Comparison of ENCODE assay signal across 20 cellular contexts in the genomic region with DNA sequence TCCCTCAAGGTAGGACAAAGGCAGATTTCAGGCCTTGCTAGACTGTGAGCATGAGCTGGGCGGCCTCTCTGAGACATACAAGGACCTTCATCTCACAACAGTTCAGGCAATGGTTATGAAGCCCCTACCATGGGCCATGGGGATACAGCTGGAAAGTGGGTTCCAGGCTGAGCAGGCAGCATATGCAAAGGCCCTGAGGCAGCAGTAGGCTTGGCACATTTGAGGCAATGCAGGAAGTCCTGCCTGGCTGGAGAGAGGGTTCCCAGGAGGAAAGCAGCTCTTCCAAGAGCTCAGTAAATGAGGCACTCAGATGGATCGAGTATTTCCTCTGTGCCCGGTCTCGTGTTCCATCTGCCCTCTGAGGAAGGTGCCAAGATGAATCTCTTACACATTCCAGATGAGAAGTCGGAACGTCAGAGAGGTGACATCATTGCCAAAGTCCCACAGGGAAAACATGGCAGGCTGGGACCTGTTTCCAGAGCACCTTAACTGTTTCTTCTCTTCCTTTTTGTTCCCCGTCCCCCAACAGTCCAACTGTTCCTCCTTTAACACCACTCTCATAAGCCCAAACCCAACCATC.
DNase-seq lines count a peak whose midpoint lies in the region; ATAC-seq and TF ChIP-seq lines count a peak whose summit lies in the region.
"Had no signal": no experiment of that assay in that cellular context is flagged by ENCODE, and none has a peak within 500 bp of the region (broad histone marks: within the 10 kb centered on the region; RNA-seq: fewer than 3 reads in every experiment).

No MANE protein-coding gene starts in this region.

- H3K9me3 Mint-ChIP-seq in neural crest cell = no peaks in the 10 kb centered on the region
- H3K9me3 Mint-ChIP-seq in naive thymus-derived CD8-positive, alpha-beta T cell = peaks cover 0 to 7% (median 0%) of the 10 kb centered on the region in 9 donors
- peaks cover 0 to 2% (median 0%) of the 10 kb centered on the region in 5 donors for H3K9me3 Mint-ChIP-seq in CD8-positive, alpha-beta memory T cell
- H3K9me3 Mint-ChIP-seq: CD8-positive, alpha-beta T cell had no signal

- no peaks in the 10 kb centered on the region for H3K27me3 Mint-ChIP-seq in neural crest cell (ENCODE audit: low read depth)
- peaks cover 10 to 60% (median 30%) of the 10 kb centered on the region in 5 donors for H3K27me3 Mint-ChIP-seq in naive thymus-derived CD8-positive, alpha-beta T cell
- H3K27me3 Mint-ChIP-seq in CD8-positive, alpha-beta memory T cell = peaks cover 11 to 13% of the 10 kb centered on the region in 2 donors

- H3K36me3 ChIP-seq in CD8-positive, alpha-beta memory T cell (ENCODE audit: insufficient read depth, low read length) = no peaks in the 10 kb centered on the region
- H3K36me3 ChIP-seq: BLaER1 treated with 17β-estradiol and CSF1 and Interleukin-3, amounts not matched to agents 10 nM and 100 nM; MG63 had no signal

- DNase-seq in EH (ENCODE audit: low read depth) = peak; percentile 15
- DNase-seq in NCI-H2171 treated with DMSO at 0.1 percent for 48 hours (lab: John Stamatoyannopoulos, UW) = peak; percentile 36
- peak; percentile 92 for DNase-seq in epithelial cell of esophagus (ENCODE audit: low read depth)
- no peak for DNase-seq in neural crest cell (ENCODE audit: low read depth, low spot score)
- DNase-seq in NCI-H82 (lab: John Stamatoyannopoulos, UW) = no peak
- DNase-seq in naive thymus-derived CD8-positive, alpha-beta T cell = no peak
- DNase-seq in CD8-positive, alpha-beta memory T cell = no peak
- DNase-seq: CD8-positive, alpha-beta T cell; DMS79; H7; Karpas-422; MG63; NCI-H1092; NCI-H1436 treated with DMSO at 0.1 percent for 48 hours; NCI-H2029; NK-92 treated with Interleukin-12 subunit alpha and Interleukin-12 subunit beta, amount 100 ng/mL, for 24 hours; SHP77 treated with DMSO at 0.1 percent for 48 hours had no signal

- H3K36me3 Mint-ChIP-seq in neural crest cell (ENCODE audit: low read depth) = no peaks in the 10 kb centered on the region
- no peaks in the 10 kb centered on the region for H3K36me3 Mint-ChIP-seq in naive thymus-derived CD8-positive, alpha-beta T cell
- H3K36me3 Mint-ChIP-seq in CD8-positive, alpha-beta memory T cell = peaks cover 0 to 2% (median 0%) of the 10 kb centered on the region in 3 donors
- H3K36me3 Mint-ChIP-seq: CD8-positive, alpha-beta T cell had no signal

- TF ChIP-seq CTCF in epithelial cell of esophagus (IDR thresholded peaks at IDR 0.05; ENCODE audit: insufficient read depth, low read depth, low read length, missing control alignments) (no peak), neural crest cell (conservative IDR thresholded peaks at IDR 0.05) (no peak)

- peak overlapping the region; percentile 3 for H3K27ac Mint-ChIP-seq in neural crest cell (ENCODE audit: unreplicated experiment)
- no peak overlapping the region for H3K27ac Mint-ChIP-seq in naive thymus-derived CD8-positive, alpha-beta T cell
- H3K27ac Mint-ChIP-seq in CD8-positive, alpha-beta memory T cell = no peak overlapping the region
- H3K27ac Mint-ChIP-seq: CD8-positive, alpha-beta T cell had no signal

- no peak for ATAC-seq in naive thymus-derived CD8-positive, alpha-beta T cell
- ATAC-seq: A549; CD8-positive, alpha-beta T cell; SK-N-SH treated with all-trans-retinoic acid at 6 μM for 48 hours had no signal

- CTCF ChIA-PET in CD8-positive, alpha-beta memory T cell (lab: Charles Lee) = no interaction called here

- no peak overlapping the region for H3K4me3 Mint-ChIP-seq in neural crest cell
- no peak overlapping the region for H3K4me3 Mint-ChIP-seq in naive thymus-derived CD8-positive, alpha-beta T cell
- peak overlapping the region in 1 of 7 donors; percentile 18 for H3K4me3 Mint-ChIP-seq in CD8-positive, alpha-beta memory T cell
- H3K4me3 Mint-ChIP-seq: CD8-positive, alpha-beta T cell had no signal

- H3K27me3 ChIP-seq in CD8-positive, alpha-beta memory T cell (ENCODE audit: insufficient read depth, low read length, poor library complexity, severe bottlenecking) = no peaks in the 10 kb centered on the region
- H3K27me3 ChIP-seq: BLaER1 treated with 17β-estradiol and CSF1 and Interleukin-3, amounts not matched to agents 10 nM and 100 nM had no signal

- H3K27ac ChIP-seq in CD8-positive, alpha-beta memory T cell (ENCODE audit: low read depth, low read length) = no peak overlapping the region
- H3K27ac ChIP-seq: A549; BLaER1 treated with 17β-estradiol and CSF1 and Interleukin-3, amounts not matched to agents 10 nM and 100 nM had no signal

- H3K4me1 Mint-ChIP-seq in neural crest cell = peaks cover 21% of the 10 kb centered on the region
- H3K4me1 Mint-ChIP-seq in naive thymus-derived CD8-positive, alpha-beta T cell = peaks cover 0 to 6% (median 0%) of the 10 kb centered on the region in 4 donors
- H3K4me1 Mint-ChIP-seq in CD8-positive, alpha-beta memory T cell = no peaks in the 10 kb centered on the region

- POLR2A ChIA-PET in naive thymus-derived CD8-positive, alpha-beta T cell (lab: Charles Lee) = no interaction called here
- POLR2A ChIA-PET in CD8-positive, alpha-beta memory T cell (lab: Charles Lee) = no interaction called here

- H3K4me1 ChIP-seq in CD8-positive, alpha-beta memory T cell (ENCODE audit: insufficient read depth, low read length) = no peaks in the 10 kb centered on the region

- H3K9me3 ChIP-seq in CD8-positive, alpha-beta memory T cell (ENCODE audit: low read length) = no peaks in the 10 kb centered on the region
- H3K9me3 ChIP-seq: A549; BLaER1 treated with 17β-estradiol and CSF1 and Interleukin-3, amounts not matched to agents 10 nM and 100 nM; MG63 had no signal

- H3K4me3 ChIP-seq in epithelial cell of esophagus (ENCODE audit: low read length) = no peak overlapping the region
- no peak overlapping the region for H3K4me3 ChIP-seq in CD8-positive, alpha-beta memory T cell (ENCODE audit: low read length)
- H3K4me3 ChIP-seq: A549; BLaER1 treated with 17β-estradiol and CSF1 and Interleukin-3, amounts not matched to agents 10 nM and 100 nM; MG63 had no signal

Comparison
In these comparisons a context has a peak if more than half of its experiments do, and no peak if none do; other contexts are left out.
1. DNase-seq: peak in EH (single experiment), NCI-H2171 treated with DMSO at 0.1 percent for 48 hours (single experiment) and epithelial cell of esophagus (single experiment); none in neural crest cell (single experiment), NCI-H82 (single experiment), naive thymus-derived CD8-positive, alpha-beta T cell (0 of 10) and CD8-positive, alpha-beta memory T cell (0 of 5).